In the genomic region with DNA sequence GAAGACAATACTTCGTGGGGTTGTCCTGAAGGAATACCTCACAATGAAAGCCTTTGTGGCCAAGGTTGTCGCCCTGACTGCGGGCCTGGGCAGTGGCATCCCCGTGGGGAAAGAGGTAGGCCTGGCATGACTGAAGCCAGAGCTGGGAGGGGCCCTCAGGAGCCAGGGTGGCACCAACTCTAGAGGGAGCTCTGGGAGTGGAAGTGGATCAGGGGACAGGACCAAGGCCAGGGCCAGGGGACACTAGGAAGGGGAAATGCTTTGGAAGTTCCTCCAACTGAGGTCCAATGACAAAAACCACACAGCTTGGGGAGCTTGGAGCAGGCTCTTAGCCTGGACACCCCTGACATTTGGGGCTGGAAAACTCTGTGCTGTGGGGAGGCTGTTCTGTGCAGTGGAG, we compare ENCODE assay signal across 8 cellular contexts. TPM values are rescaled to one million over a fixed set of nuclear protein-coding genes. Genes with fewer than 3 reads are reported as not detected.
A peak's percentile ranks its signal among the peaks of the same experiment; 100 is the strongest.
DNase-seq lines count a peak whose midpoint lies in the region; ATAC-seq and TF ChIP-seq lines count a peak whose summit lies in the region.
"Had no signal": no experiment of that assay in that cellular context is flagged by ENCODE, and none has a peak within 500 bp of the region (broad histone marks: within the 10 kb centered on the region; RNA-seq: fewer than 3 reads in every experiment).

No MANE protein-coding gene starts in this region.

- peak overlapping the region; percentile 11 for H3K27ac Mint-ChIP-seq in activated CD8-positive, alpha-beta T cell treated with anti-CD3 and anti-CD28 coated beads, Interleukin-2, amount 10 ng/mL, durations not matched to agents 7 days and 5 days
- H3K27ac Mint-ChIP-seq: activated naive CD8-positive, alpha-beta T cell had no signal

- no peaks in the 10 kb centered on the region for H3K79me2 ChIP-seq in HCT116 (ENCODE audit: insufficient read depth, low read length)

- H3K4me1 ChIP-seq in HCT116 (ENCODE audit: control insufficient read depth in 1 of 2, insufficient read depth in 2 of 2, low read length in 2 of 2) (no peaks in the 10 kb centered on the region), mucosa of descending colon (ENCODE audit: low read depth) (peaks cover 9% of the 10 kb centered on the region)
- no peaks in the 10 kb centered on the region for H3K4me1 ChIP-seq in effector memory CD4-positive, alpha-beta T cell (ENCODE audit: control insufficient read depth, insufficient read depth, low read length, poor library complexity, severe bottlenecking)

- H3K36me3 Mint-ChIP-seq in activated CD8-positive, alpha-beta T cell treated with anti-CD3 and anti-CD28 coated beads, Interleukin-2, amount 10 ng/mL, durations not matched to agents 7 days and 5 days (ENCODE audit: low read depth), result no peaks in the 10 kb centered on the region
- H3K36me3 Mint-ChIP-seq: activated naive CD8-positive, alpha-beta T cell had no signal

- DNase-seq in HCT116 (ENCODE audit: low read depth, low spot score) (no peak), mucosa of descending colon (peak in 2 of 3 donors; percentile 71), NCI-H187 (lab: John Stamatoyannopoulos, UW) (no peak)
- no peak for DNase-seq in activated CD8-positive, alpha-beta T cell treated with anti-CD3 and anti-CD28 coated beads, Interleukin-2, amount 10 ng/mL, durations not matched to agents 7 days and 5 days
- DNase-seq in effector memory CD4-positive, alpha-beta T cell, result no peak
- DNase-seq: NCI-H446 treated with DMSO at 0.1 percent for 48 hours had no signal

- H3K9me3 Mint-ChIP-seq in activated CD8-positive, alpha-beta T cell treated with anti-CD3 and anti-CD28 coated beads, Interleukin-2, amount 10 ng/mL, durations not matched to agents 7 days and 5 days (ENCODE audit: insufficient read depth), result no peaks in the 10 kb centered on the region

- no peaks in the 10 kb centered on the region for H3K9me2 ChIP-seq in HCT116 (ENCODE audit: insufficient read depth)

- CTCF ChIA-PET in HCT116 (lab: Charles Lee), result interaction anchor here (1.2 kb wide), 2 partner anchors 54 to 81 kb away, joined by 3 to 4 read pairs; no protein-coding TSS in a partner anchor
- CTCF ChIA-PET in activated CD8-positive, alpha-beta T cell treated with anti-CD3 and anti-CD28 coated beads, Interleukin-2, amount 10 ng/mL, durations not matched to agents 7 days and 5 days (lab: Charles Lee), result no interaction called here

- no peak overlapping the region for H3K4me3 Mint-ChIP-seq in activated CD8-positive, alpha-beta T cell treated with anti-CD3 and anti-CD28 coated beads, Interleukin-2, amount 10 ng/mL, durations not matched to agents 7 days and 5 days
- H3K4me3 Mint-ChIP-seq: activated naive CD8-positive, alpha-beta T cell had no signal

- H3K4me1 Mint-ChIP-seq in activated CD8-positive, alpha-beta T cell treated with anti-CD3 and anti-CD28 coated beads, Interleukin-2, amount 10 ng/mL, durations not matched to agents 7 days and 5 days (ENCODE audit: low read depth), result peaks cover 13% of the 10 kb centered on the region

- no peak for TF ChIP-seq POLR2A in HCT116 (IDR thresholded peaks at IDR 0.05; ENCODE audit: borderline replicate concordance, extremely low read depth, insufficient read depth, insufficient read length)

- H3K9ac ChIP-seq in HCT116 (ENCODE audit: low read length), result no peak overlapping the region

- H2AFZ ChIP-seq in HCT116 (ENCODE audit: low read depth, low read length, poor library complexity, severe bottlenecking), result no peak overlapping the region

- H3K4me3 ChIP-seq in HCT116 (replicated peaks in 1 of 2; ENCODE audit: low read depth in 1 of 2, low read length in 2 of 2) (no peak overlapping the region), mucosa of descending colon (no peak overlapping the region)
- no peak overlapping the region for H3K4me3 ChIP-seq in effector memory CD4-positive, alpha-beta T cell (ENCODE audit: insufficient read depth, low read depth, low read length, poor library complexity, severe bottlenecking)

- H3K27me3 ChIP-seq in HCT116 (ENCODE audit: insufficient read depth, low read length), result no peaks in the 10 kb centered on the region
- H3K27me3 ChIP-seq in effector memory CD4-positive, alpha-beta T cell (replicated peaks; ENCODE audit: control insufficient read depth, insufficient read depth, low read length, poor library complexity, severe bottlenecking), result no peaks in the 10 kb centered on the region

- no peaks in the 10 kb centered on the region for H4K20me1 ChIP-seq in HCT116 (ENCODE audit: insufficient read depth)

- peaks cover 5% of the 10 kb centered on the region for H3K27me3 Mint-ChIP-seq in activated CD8-positive, alpha-beta T cell treated with anti-CD3 and anti-CD28 coated beads, Interleukin-2, amount 10 ng/mL, durations not matched to agents 7 days and 5 days (ENCODE audit: low read depth)
- H3K27me3 Mint-ChIP-seq: activated naive CD8-positive, alpha-beta T cell had no signal

- RAD21 ChIA-PET in HCT116 (lab: Charles Lee; ENCODE audit: low non-redundant PET in 1 of 2, low total read pairs in 2 of 2, uncharacterized antibody in 2 of 2, unreplicated experiment in 2 of 2), result interaction anchor here (0.7 to 1.0 kb wide), 2 partner anchors 51 to 81 kb away, joined by 3 read pairs; no protein-coding TSS in a partner anchor

- H3K9me3 ChIP-seq in HCT116 (ENCODE audit: control insufficient read depth in 1 of 2, insufficient read depth in 1 of 2, low read depth in 1 of 2, low read length in 2 of 2), result no peaks in the 10 kb centered on the region
- H3K9me3 ChIP-seq in mucosa of descending colon, result no peaks in the 10 kb centered on the region
- no peaks in the 10 kb centered on the region for H3K9me3 ChIP-seq in effector memory CD4-positive, alpha-beta T cell (ENCODE audit: control insufficient read depth, low read length)

- peak; percentile 88 for TF ChIP-seq RAD21 in HCT116 (IDR thresholded peaks at IDR 0.05; ENCODE audit: low read depth)

- POLR2A ChIA-PET in HCT116 (lab: Charles Lee), result no interaction called here
- POLR2A ChIA-PET in activated CD8-positive, alpha-beta T cell treated with anti-CD3 and anti-CD28 coated beads, Interleukin-2, amount 10 ng/mL, durations not matched to agents 7 days and 5 days (lab: Charles Lee), result no interaction called here

- no peak overlapping the region for H3K27ac ChIP-seq in HCT116 (ENCODE audit: low read depth, low read length)
- H3K27ac ChIP-seq in effector memory CD4-positive, alpha-beta T cell (ENCODE audit: insufficient read depth, low read length, poor library complexity, severe bottlenecking), result no peak overlapping the region

- intact Hi-C loops in HCT116 (cut with micrococcal nuclease), result loop anchor here (2.0 kb wide), 2 partner anchors 51 to 87 kb away; a partner anchor contains a TSS
- intact Hi-C loops in mucosa of descending colon (cut with DNase I, micrococcal nuclease), result no loop called here

- peak; percentile 88 for ATAC-seq in HCT116
- ATAC-seq in activated CD8-positive, alpha-beta T cell treated with anti-CD3 and anti-CD28 coated beads, Interleukin-2, amount 10 ng/mL, durations not matched to agents 7 days and 5 days, result no peak
- peak; percentile 79 for ATAC-seq in mucosa of descending colon
- no peak for ATAC-seq in HG03457 (IDR thresholded peaks at IDR 0.05; ENCODE audit: unreplicated experiment)

- TF ChIP-seq CTCF in HCT116 (IDR thresholded peaks at IDR 0.05 in 2 of 3, conservative IDR thresholded peaks at IDR 0.05 in 1 of 3; ENCODE audit: borderline replicate concordance in 1 of 3, insufficient read depth in 1 of 3, low read depth in 2 of 3, low read length in 2 of 3), result peak; percentile 35 to 83 (median 49); a peak in 5 of 6 replicates
- TF ChIP-seq CTCF in mucosa of descending colon (IDR thresholded peaks at IDR 0.05), result no peak

- no peaks in the 10 kb centered on the region for H3K36me3 ChIP-seq in HCT116 (ENCODE audit: control insufficient read depth in 1 of 2, insufficient read depth in 2 of 2, low read length in 2 of 2)
- no peaks in the 10 kb centered on the region for H3K36me3 ChIP-seq in mucosa of descending colon (ENCODE audit: low read depth)
- H3K36me3 ChIP-seq in effector memory CD4-positive, alpha-beta T cell (ENCODE audit: control insufficient read depth, insufficient read depth, low read length), result no peaks in the 10 kb centered on the region

- H3K4me2 ChIP-seq in HCT116 (ENCODE audit: low read length), result no peak overlapping the region

- BruUV-seq in HCT116 (replicated peaks; lab: Mats Ljungman, UMichigan), result no TSS peak

TF ChIP-seq in HCT116, 20 proteins besides CTCF, POLR2A, EP300 and RAD21 (continues in another document):
- TF ChIP-seq SRF (IDR thresholded peaks at IDR 0.05; ENCODE audit: low read depth), result no peak

RNA-seq across cellular contexts. Expression of a gene that starts 5.8 kb away (rescaled TPM):
- 0.47 TPM for total RNA-seq in HCT116 (2021; ENCODE audit: unreplicated experiment)
- polyA plus RNA-seq in HCT116 (2012), result 0.56 and 0.94 TPM in 2 replicates
- under 1 TPM in 1 of 2 experiments, not detected in 1; 0.13 TPM for total RNA-seq in activated CD8-positive, alpha-beta T cell treated with anti-CD3 and anti-CD28 coated beads, Interleukin-2, amount 10 ng/mL, durations not matched to agents 7 days and 5 days
- total RNA-seq in mucosa of descending colon, result not detected

RNA-seq across cellular contexts. Expression of a gene that starts 33.6 kb away (rescaled TPM):
- total RNA-seq in HCT116 (2021; ENCODE audit: unreplicated experiment) (64.1 TPM), mucosa of descending colon (10 to 100 TPM; 26.1 to 39.5 (median 33.4) TPM)
- polyA plus RNA-seq in HCT116 (2012), result 21.4 and 22.9 TPM in 2 replicates
- total RNA-seq in activated CD8-positive, alpha-beta T cell treated with anti-CD3 and anti-CD28 coated beads, Interleukin-2, amount 10 ng/mL, durations not matched to agents 7 days and 5 days, result 100 to 1,000 TPM; 111 to 115 TPM

RNA-seq across cellular contexts. Expression of a gene that starts 37.0 kb away (rescaled TPM):
- total RNA-seq in HCT116 (2021; ENCODE audit: unreplicated experiment), result 9.9 TPM
- polyA plus RNA-seq in HCT116 (2012), result 4.1 and 5.3 TPM in 2 replicates
- under 1 TPM; 0.29 to 0.65 TPM for total RNA-seq in activated CD8-positive, alpha-beta T cell treated with anti-CD3 and anti-CD28 coated beads, Interleukin-2, amount 10 ng/mL, durations not matched to agents 7 days and 5 days
- 10 to 100 TPM; 16.2 to 49.4 (median 46.6) TPM for total RNA-seq in mucosa of descending colon

RNA-seq across cellular contexts. Expression of a gene that starts 40.8 kb away (rescaled TPM):
- total RNA-seq in HCT116 (2021; ENCODE audit: unreplicated experiment), result 0.20 TPM
- polyA plus RNA-seq in HCT116 (2012), result 0.21 and 0.34 TPM in 2 replicates
- 1 to 10 TPM; 2.2 to 2.4 TPM for total RNA-seq in activated CD8-positive, alpha-beta T cell treated with anti-CD3 and anti-CD28 coated beads, Interleukin-2, amount 10 ng/mL, durations not matched to agents 7 days and 5 days
- total RNA-seq in mucosa of descending colon, result 1 to 10 TPM in 2 of 3 donors, under 1 TPM in 1; 0.43 to 6.2 (median 1.6) TPM

RNA-seq across cellular contexts. Expression of a gene that starts 58.5 kb away (rescaled TPM):
- 83.6 TPM for total RNA-seq in HCT116 (2021; ENCODE audit: unreplicated experiment)
- polyA plus RNA-seq in HCT116 (2012), result 61.7 and 84.4 TPM in 2 replicates
- total RNA-seq in activated CD8-positive, alpha-beta T cell treated with anti-CD3 and anti-CD28 coated beads, Interleukin-2, amount 10 ng/mL, durations not matched to agents 7 days and 5 days, result 100 to 1,000 TPM; 254 to 255 TPM
- 100 to 1,000 TPM; 193 to 363 (median 355) TPM for total RNA-seq in mucosa of descending colon

Comparison
In these comparisons a context has a peak if more than half of its experiments do, and no peak if none do; other contexts are left out.
1. ATAC-seq: peak in HCT116 (single experiment) and mucosa of descending colon (single experiment); none in activated CD8-positive, alpha-beta T cell treated with anti-CD3 and anti-CD28 coated beads, Interleukin-2, amount 10 ng/mL, durations not matched to agents 7 days and 5 days (single experiment) and HG03457 (single experiment).
2. DNase-seq: peak in mucosa of descending colon (2 of 3); none in HCT116 (single experiment), activated CD8-positive, alpha-beta T cell treated with anti-CD3 and anti-CD28 coated beads, Interleukin-2, amount 10 ng/mL, durations not matched to agents 7 days and 5 days (single experiment), NCI-H187 (0 of 2) and effector memory CD4-positive, alpha-beta T cell (0 of 3).